Comparison of ENCODE assay signal across 23 cellular contexts in genomic region chr20:32435449-32436107, GRCh38.
DNase-seq lines count a peak whose midpoint lies in the region; TF ChIP-seq lines count a peak whose summit lies in the region.
"Had no signal": no experiment of that assay in that cellular context is flagged by ENCODE, and none has a peak within 500 bp of the region (broad histone marks: within the 10 kb centered on the region; RNA-seq: fewer than 3 reads in every experiment).

No MANE protein-coding gene starts in this region.

- TF ChIP-seq POLR2A in testis (IDR thresholded peaks at IDR 0.05): no peak

- H3K4me1 ChIP-seq in right atrium auricular region (peaks cover 0 to 31% of the 10 kb centered on the region in 2 donors), endodermal cell (ENCODE audit: control insufficient read depth, insufficient read depth, low read length) (no peaks in the 10 kb centered on the region), testis (no peaks in the 10 kb centered on the region)
- H3K4me1 ChIP-seq: Caco-2 had no signal

- peaks cover 2% of the 10 kb centered on the region for H3K4me1 Mint-ChIP-seq in endodermal cell

- H3K27me3 Mint-ChIP-seq in endodermal cell (ENCODE audit: insufficient read depth): no peaks in the 10 kb centered on the region

- H3K27me3 ChIP-seq in right atrium auricular region: no peaks in the 10 kb centered on the region
- H3K27me3 ChIP-seq in endodermal cell (ENCODE audit: control insufficient read depth, insufficient read depth, low read length, poor library complexity, severe bottlenecking): no peaks in the 10 kb centered on the region
- no peaks in the 10 kb centered on the region for H3K27me3 ChIP-seq in testis
- H3K27me3 ChIP-seq: Peyer's patch had no signal

- H3K36me3 Mint-ChIP-seq in endodermal cell (ENCODE audit: low read depth): peaks cover 77% of the 10 kb centered on the region

- intact Hi-C loops in cardiac septum (cut with DNase I): no loop called here
- intact Hi-C loops in testis (cut with DNase I; ENCODE audit: low total_unique reads): no loop called here

- 96% methylated on average over 10 to 12 of the region's 12 CpGs for WGBS in endodermal cell (ENCODE audit: insufficient coverage in 1 of 2, insufficient read length in 1 of 2), 2 experiments
- 86 to 98% methylated on average over 10 to 12 of the region's 12 CpGs for WGBS in testis, 2 donors

- H3K27ac ChIP-seq in right atrium auricular region: no peak overlapping the region
- H3K27ac ChIP-seq in endodermal cell (ENCODE audit: low read depth, low read length): no peak overlapping the region
- no peak overlapping the region for H3K27ac ChIP-seq in testis
- H3K27ac ChIP-seq: Peyer's patch, SK-N-MC had no signal

- no peak overlapping the region for H3K4me3 ChIP-seq in right atrium auricular region
- H3K4me3 ChIP-seq in endodermal cell (ENCODE audit: low read length): no peak overlapping the region
- H3K4me3 ChIP-seq in testis: no peak overlapping the region
- H3K4me3 ChIP-seq: Peyer's patch, SK-N-MC had no signal

- H3K9me3 ChIP-seq in right atrium auricular region (no peaks in the 10 kb centered on the region), endodermal cell (ENCODE audit: control insufficient read depth, low read length) (no peaks in the 10 kb centered on the region), testis (no peaks in the 10 kb centered on the region)
- H3K9me3 ChIP-seq: Caco-2, Peyer's patch had no signal

- no peak overlapping the region for H3K4me3 Mint-ChIP-seq in endodermal cell
- H3K4me3 Mint-ChIP-seq: CD8-positive, alpha-beta T cell had no signal

- DNase-seq in right atrium auricular region (ENCODE audit: low spot score) (peak; percentile 32), cardiac septum (ENCODE audit: low spot score) (no peak), GM13976 (ENCODE audit: low spot score) (peak; percentile 15), endodermal cell (peak; percentile 18), testis (peak; percentile 7), OCI-M1 (lab: John Stamatoyannopoulos, UW) (no peak), NCI-H524 (lab: John Stamatoyannopoulos, UW) (no peak)
- DNase-seq: AML-193, C1 segment of cervical spinal cord, IMR-90, KG1, MM.1S, NCI-H1092, NCI-H1417 treated with DMSO at 0.1 percent for 48 hours, NCI-H1694 treated with DMSO at 0.1 percent for 48 hours, NCI-H2081, NCI-H2227 treated with DMSO at 0.1 percent for 48 hours, NCI-H69, Peyer's patch, SIG-M5 had no signal

- no peak overlapping the region for H3K9ac ChIP-seq in endodermal cell (ENCODE audit: extremely low read depth, low read length, poor library complexity, severe bottlenecking)

- H3K36me3 ChIP-seq in right atrium auricular region: peaks cover 95% of the 10 kb centered on the region
- peaks cover 89% of the 10 kb centered on the region for H3K36me3 ChIP-seq in endodermal cell (ENCODE audit: control insufficient read depth, insufficient read depth, low read length)
- H3K36me3 ChIP-seq in testis (ENCODE audit: low read depth, missing control alignments): no peaks in the 10 kb centered on the region

- no peak overlapping the region for H3K27ac Mint-ChIP-seq in endodermal cell
- H3K27ac Mint-ChIP-seq: CD8-positive, alpha-beta T cell had no signal

- no peaks in the 10 kb centered on the region for H3K9me3 Mint-ChIP-seq in endodermal cell
- H3K9me3 Mint-ChIP-seq: CD8-positive, alpha-beta T cell had no signal

- TF ChIP-seq CTCF in right atrium auricular region (IDR thresholded peaks at IDR 0.05) (no peak), GM13976 (IDR thresholded peaks at IDR 0.05; ENCODE audit: borderline replicate concordance, control extremely low read depth, extremely low read depth, insufficient read depth, missing control alignments) (no peak), endodermal cell (conservative IDR thresholded peaks at IDR 0.05) (no peak), testis (IDR thresholded peaks at IDR 0.05) (no peak)

- in situ Hi-C loops in GM13976 (cut with MboI; ENCODE audit: low sequenced_read_pairs, unreplicated experiment): no loop called here

Comparison
In these comparisons a context has a peak if more than half of its experiments do, and no peak if none do; other contexts are left out.
1. DNase-seq: peak in right atrium auricular region (single experiment), GM13976 (single experiment), endodermal cell (single experiment) and testis (single experiment); none in cardiac septum (single experiment), OCI-M1 (single experiment) and NCI-H524 (0 of 2).